ENCODE assay signal across 13 cellular contexts in genomic region chr7:101913247-101913721, GRCh38.
DNase-seq lines count a peak whose midpoint lies in the region; ATAC-seq and TF ChIP-seq lines count a peak whose summit lies in the region.
"Had no signal": no experiment of that assay in that cellular context is flagged by ENCODE, and none has a peak within 500 bp of the region (broad histone marks: within the 10 kb centered on the region; RNA-seq: fewer than 3 reads in every experiment).

No MANE protein-coding gene starts in this region.

- peak overlapping the region in 1 of 2 donors; percentile 50 for H3K9ac ChIP-seq in stomach smooth muscle (ENCODE audit: low read length in 2 of 2)

- H3K4me1 Mint-ChIP-seq in activated CD4-positive, alpha-beta memory T cell treated with anti-CD3 and anti-CD28 coated beads for 36 hours (ENCODE audit: low read depth) = peaks cover 4% of the 10 kb centered on the region

- peaks cover 32% of the 10 kb centered on the region for H3K36me3 ChIP-seq in lower lobe of right lung
- H3K36me3 ChIP-seq in stomach smooth muscle (ENCODE audit: control insufficient read depth in 2 of 2, insufficient read depth in 2 of 2, low read length in 2 of 2) = peaks cover 4 to 9% of the 10 kb centered on the region in 2 donors

- TF ChIP-seq CTCF in lower lobe of right lung (IDR thresholded peaks at IDR 0.05) = no peak

- no peaks in the 10 kb centered on the region for H3K9me3 Mint-ChIP-seq in activated CD4-positive, alpha-beta memory T cell treated with anti-CD3 and anti-CD28 coated beads for 36 hours
- H3K9me3 Mint-ChIP-seq: central memory CD8-positive, alpha-beta T cell had no signal

- in situ Hi-C loops in G401 (cut with HindIII; ENCODE audit: low sequenced_read_pairs) = no loop called here

- H3K27me3 Mint-ChIP-seq in activated CD4-positive, alpha-beta memory T cell treated with anti-CD3 and anti-CD28 coated beads for 36 hours = no peaks in the 10 kb centered on the region
- H3K27me3 Mint-ChIP-seq: central memory CD8-positive, alpha-beta T cell had no signal

- no peak overlapping the region for H3K4me3 ChIP-seq in lower lobe of right lung
- peak overlapping the region; percentile 48 to 59 for H3K4me3 ChIP-seq in stomach smooth muscle (ENCODE audit: low read length in 2 of 2)
- H3K4me3 ChIP-seq: GM12878 had no signal

- H3K27ac ChIP-seq in lower lobe of right lung (peak overlapping the region; percentile 34), stomach smooth muscle (ENCODE audit: low read length) (peak overlapping the region; percentile 18)

- peaks cover 6% of the 10 kb centered on the region for H3K36me3 Mint-ChIP-seq in activated CD4-positive, alpha-beta memory T cell treated with anti-CD3 and anti-CD28 coated beads for 36 hours

- no peaks in the 10 kb centered on the region for H3K9me3 ChIP-seq in lower lobe of right lung
- no peaks in the 10 kb centered on the region for H3K9me3 ChIP-seq in stomach smooth muscle (ENCODE audit: control insufficient read depth in 2 of 2, low read length in 2 of 2)

- CTCF ChIA-PET in activated CD4-positive, alpha-beta memory T cell treated with anti-CD3 and anti-CD28 coated beads for 36 hours (lab: Charles Lee) = no interaction called here

- DNase-seq in G401 (ENCODE audit: low spot score) (peak; percentile 73), cerebellum (ENCODE audit: low spot score) (peak; percentile 78), lower lobe of right lung (no peak), kidney glomerular epithelial cell (lab: John Stamatoyannopoulos, UW) (no peak), NCI-H2227 treated with DMSO at 0.1 percent for 48 hours (lab: John Stamatoyannopoulos, UW) (no peak), D341Med (ENCODE audit: low spot score) (no peak)
- no peak for DNase-seq in activated CD4-positive, alpha-beta memory T cell treated with anti-CD3 and anti-CD28 coated beads for 36 hours
- DNase-seq: KG1; NCI-H1092; stimulated activated naive CD4-positive, alpha-beta T cell treated with Interleukin-2 at 50 U/mL for 16 hours had no signal

- no peak overlapping the region for H3K27ac Mint-ChIP-seq in activated CD4-positive, alpha-beta memory T cell treated with anti-CD3 and anti-CD28 coated beads for 36 hours

- H3K27me3 ChIP-seq in lower lobe of right lung (ENCODE audit: low read depth) = no peaks in the 10 kb centered on the region
- no peaks in the 10 kb centered on the region for H3K27me3 ChIP-seq in stomach smooth muscle (ENCODE audit: control insufficient read depth in 1 of 2, insufficient read depth in 2 of 2, low read length in 2 of 2)

- H3K4me3 Mint-ChIP-seq in activated CD4-positive, alpha-beta memory T cell treated with anti-CD3 and anti-CD28 coated beads for 36 hours = no peak overlapping the region
- H3K4me3 Mint-ChIP-seq: central memory CD8-positive, alpha-beta T cell had no signal

- H3K4me1 ChIP-seq in lower lobe of right lung (peaks cover 29% of the 10 kb centered on the region), stomach smooth muscle (ENCODE audit: control insufficient read depth, insufficient read depth, low read length) (peaks cover 19% of the 10 kb centered on the region)

- intact Hi-C loops in lower lobe of right lung (cut with DNase I) = no loop called here
- intact Hi-C loops in activated CD4-positive, alpha-beta memory T cell treated with anti-CD3 and anti-CD28 coated beads for 36 hours (cut with micrococcal nuclease) = no loop called here

- ATAC-seq in lower lobe of right lung = no peak
- ATAC-seq: GM12878 had no signal

- POLR2A ChIA-PET in activated CD4-positive, alpha-beta memory T cell treated with anti-CD3 and anti-CD28 coated beads for 36 hours (lab: Charles Lee) = no interaction called here

Comparison
In these comparisons a context has a peak if more than half of its experiments do, and no peak if none do; other contexts are left out.
1. DNase-seq: peak in G401 (single experiment) and cerebellum (single experiment); none in lower lobe of right lung (single experiment), kidney glomerular epithelial cell (single experiment), activated CD4-positive, alpha-beta memory T cell treated with anti-CD3 and anti-CD28 coated beads for 36 hours (single experiment), NCI-H2227 treated with DMSO at 0.1 percent for 48 hours (single experiment) and D341Med (single experiment).